ENCODE assay signal across 25 cellular contexts in genomic region chrX:142428916-142429315, GRCh38.
DNase-seq lines count a peak whose midpoint lies in the region; ATAC-seq, FAIRE-seq and TF ChIP-seq lines count a peak whose summit lies in the region.
"Had no signal": no experiment of that assay in that cellular context is flagged by ENCODE, and none has a peak within 500 bp of the region (broad histone marks: within the 10 kb centered on the region; RNA-seq: fewer than 3 reads in every experiment).

No MANE protein-coding gene starts in this region.

- H3K4me1 Mint-ChIP-seq in natural killer cell treated with Interleukin-12 subunit alpha and Interleukin-12 subunit beta and Interleukin-15 and Interleukin-18, amount 100 ng/mL, for 72 hours (ENCODE audit: low read depth in 2 of 2) = no peaks in the 10 kb centered on the region
- H3K4me1 Mint-ChIP-seq: CD14-positive monocyte; CD8-positive, alpha-beta memory T cell had no signal

- H3K36me3 ChIP-seq in lung (ENCODE audit: control insufficient read depth in 2 of 2, insufficient read depth in 2 of 2, low read length in 2 of 2) (no peaks in the 10 kb centered on the region), upper lobe of right lung (no peaks in the 10 kb centered on the region)
- H3K36me3 ChIP-seq: BE2C; BLaER1 treated with 17β-estradiol and CSF1 and Interleukin-3, amounts not matched to agents 10 nM and 100 nM had no signal

- intact Hi-C loops in upper lobe of right lung (cut with DNase I) = no loop called here

- H3K27ac ChIP-seq in lung (ENCODE audit: low read depth in 1 of 2, low read length in 1 of 2) (no peak overlapping the region), upper lobe of right lung (no peak overlapping the region)
- H3K27ac ChIP-seq: A549; BLaER1 treated with 17β-estradiol and CSF1 and Interleukin-3, amounts not matched to agents 10 nM and 100 nM had no signal

- TF ChIP-seq POLR2A in H54 (IDR thresholded peaks at IDR 0.05; ENCODE audit: low read depth, low read length) = no peak

- H3K27me3 Mint-ChIP-seq in natural killer cell treated with Interleukin-12 subunit alpha and Interleukin-12 subunit beta and Interleukin-15 and Interleukin-18, amount 100 ng/mL, for 72 hours = no peaks in the 10 kb centered on the region
- H3K27me3 Mint-ChIP-seq: CD4-positive, alpha-beta T cell; CD8-positive, alpha-beta memory T cell had no signal

- no peaks in the 10 kb centered on the region for H3K27me3 ChIP-seq in lung (ENCODE audit: control insufficient read depth, insufficient read depth)
- H3K27me3 ChIP-seq in upper lobe of right lung = no peaks in the 10 kb centered on the region
- H3K27me3 ChIP-seq: BE2C had no signal

- whole genome bisulfite sequencing in lung, 2 donors = 68 to 73% methylated on average over 5 of the region's 5 CpGs

- DNase-seq in NCI-H82 (lab: John Stamatoyannopoulos, UW) (peak; percentile 0), NCI-H82 treated with DMSO at 0.1 percent for 48 hours (lab: John Stamatoyannopoulos, UW; ENCODE audit: unreplicated experiment) (no peak), epithelial cell of esophagus (ENCODE audit: low read depth) (peak; percentile 0), lung (ENCODE audit: low spot score) (no peak), upper lobe of right lung (no peak), NCI-H1436 (lab: John Stamatoyannopoulos, UW) (no peak), H54 (ENCODE audit: insufficient read length, low spot score) (no peak)
- DNase-seq in natural killer cell treated with Interleukin-12 subunit alpha and Interleukin-12 subunit beta and Interleukin-15 and Interleukin-18, amount 100 ng/mL, for 72 hours (ENCODE audit: low spot score) = no peak
- DNase-seq: 8988T; ACHN; AML-193; BE2C; CD4-positive, alpha-beta T cell; CD8-positive, alpha-beta memory T cell; DMS 273 treated with DMSO at 0.1 percent for 48 hours; DND-41; GOT3; H9 had no signal

- H3K9me3 ChIP-seq in lung (ENCODE audit: control insufficient read depth in 2 of 2, insufficient read depth in 1 of 2, low read length in 1 of 2) (peaks cover 0 to 2% of the 10 kb centered on the region in 2 donors), upper lobe of right lung (no peaks in the 10 kb centered on the region)
- H3K9me3 ChIP-seq: A549, BE2C had no signal

- TF ChIP-seq CTCF in epithelial cell of esophagus (IDR thresholded peaks at IDR 0.05; ENCODE audit: insufficient read depth, low read depth, low read length, missing control alignments) = no peak
- TF ChIP-seq CTCF in lung (IDR thresholded peaks at IDR 0.05; ENCODE audit: control extremely low read depth, extremely low read depth) = no peak
- TF ChIP-seq CTCF in upper lobe of right lung (IDR thresholded peaks at IDR 0.05) = no peak

- peaks cover 5% of the 10 kb centered on the region for H3K9me3 Mint-ChIP-seq in natural killer cell treated with Interleukin-12 subunit alpha and Interleukin-12 subunit beta and Interleukin-15 and Interleukin-18, amount 100 ng/mL, for 72 hours

- no peak overlapping the region for H3K27ac Mint-ChIP-seq in natural killer cell treated with Interleukin-12 subunit alpha and Interleukin-12 subunit beta and Interleukin-15 and Interleukin-18, amount 100 ng/mL, for 72 hours
- H3K27ac Mint-ChIP-seq: CD14-positive monocyte; CD4-positive, alpha-beta T cell; CD8-positive, alpha-beta memory T cell; H9 had no signal

- ATAC-seq in lung (ENCODE audit: insufficient read depth, low FRiP score) = peak; percentile 53
- peak; percentile 25 for ATAC-seq in upper lobe of right lung
- ATAC-seq in natural killer cell treated with Interleukin-12 subunit alpha and Interleukin-12 subunit beta and Interleukin-15 and Interleukin-18, amount 100 ng/mL, for 72 hours = no peak
- ATAC-seq: A549, HCT116 had no signal

- H3K4me1 ChIP-seq in lung (ENCODE audit: control insufficient read depth in 2 of 2, insufficient read depth in 2 of 2, low read length in 2 of 2) (no peaks in the 10 kb centered on the region), upper lobe of right lung (no peaks in the 10 kb centered on the region)
- H3K4me1 ChIP-seq: A549; BE2C; BLaER1 treated with 17β-estradiol and CSF1 and Interleukin-3, amounts not matched to agents 10 nM and 100 nM had no signal

- H3K36me3 Mint-ChIP-seq in natural killer cell treated with Interleukin-12 subunit alpha and Interleukin-12 subunit beta and Interleukin-15 and Interleukin-18, amount 100 ng/mL, for 72 hours = peaks cover 3% of the 10 kb centered on the region
- H3K36me3 Mint-ChIP-seq: CD14-positive monocyte; CD8-positive, alpha-beta memory T cell had no signal

- FAIRE-seq in H54 (lab: Jason Lieb, UNC) = no peak
- FAIRE-seq: A549, D721Med, G401.6, GM12892 had no signal

- H3K4me3 Mint-ChIP-seq in natural killer cell treated with Interleukin-12 subunit alpha and Interleukin-12 subunit beta and Interleukin-15 and Interleukin-18, amount 100 ng/mL, for 72 hours = no peak overlapping the region
- H3K4me3 Mint-ChIP-seq: CD14-positive monocyte; CD4-positive, alpha-beta T cell; CD8-positive, alpha-beta memory T cell; H9 had no signal

- H3K4me3 ChIP-seq in epithelial cell of esophagus (ENCODE audit: low read length) (no peak overlapping the region), lung (no peak overlapping the region), upper lobe of right lung (no peak overlapping the region)
- H3K4me3 ChIP-seq: A549; BLaER1 treated with 17β-estradiol and CSF1 and Interleukin-3, amounts not matched to agents 10 nM and 100 nM had no signal

Comparison
In these comparisons a context has a peak if more than half of its experiments do, and no peak if none do; other contexts are left out.
1. DNase-seq: peak in NCI-H82 (single experiment) and epithelial cell of esophagus (single experiment); none in NCI-H82 treated with DMSO at 0.1 percent for 48 hours (single experiment), lung (single experiment), upper lobe of right lung (single experiment), NCI-H1436 (single experiment), natural killer cell treated with Interleukin-12 subunit alpha and Interleukin-12 subunit beta and Interleukin-15 and Interleukin-18, amount 100 ng/mL, for 72 hours (single experiment) and H54 (single experiment).
2. ATAC-seq: peak in lung (single experiment) and upper lobe of right lung (single experiment); none in natural killer cell treated with Interleukin-12 subunit alpha and Interleukin-12 subunit beta and Interleukin-15 and Interleukin-18, amount 100 ng/mL, for 72 hours (0 of 2).